ENCODE assay signal across 1 cellular context in genomic region chr17:50890675-50891516, GRCh38.
TF ChIP-seq lines count a peak whose summit lies in the region.

No MANE protein-coding gene starts in this region.

TF ChIP-seq in HepG2, 621 proteins besides CTCF, POLR2A, EP300 and RAD21 (continued from another document and continues in another):
- TF ChIP-seq HNF1A (IDR thresholded peaks at IDR 0.05; ENCODE audit: low read depth) = 0 out of 2 replicates have a peak, but pooled peaks have one; percentile 39
- TF ChIP-seq HNF1A (CRISPR knock-in tag; IDR thresholded peaks at IDR 0.05; ENCODE audit: borderline replicate concordance) = peak; percentile 71; the same call in 1 of the 2 replicates
- TF ChIP-seq IRX3 (CRISPR knock-in tag; IDR thresholded peaks at IDR 0.05; ENCODE audit: borderline replicate concordance, low read depth) = no peak
- TF ChIP-seq RXRA (CRISPR knock-in tag; IDR thresholded peaks at IDR 0.05) = peak; percentile 98
- TF ChIP-seq MTA1 (CRISPR knock-in tag; IDR thresholded peaks at IDR 0.05; ENCODE audit: borderline replicate concordance) = peak; percentile 87
- TF ChIP-seq ZNF510 (CRISPR knock-in tag; IDR thresholded peaks at IDR 0.05; ENCODE audit: low read depth) = peak; percentile 54; the same call in 1 of the 2 replicates
- no peak for TF ChIP-seq TIGD3 (CRISPR knock-in tag; IDR thresholded peaks at IDR 0.05; ENCODE audit: borderline replicate concordance)
- no peak for TF ChIP-seq GPBP1L1 (CRISPR knock-in tag; IDR thresholded peaks at IDR 0.05)
- no peak for TF ChIP-seq ZNF230 (CRISPR knock-in tag; IDR thresholded peaks at IDR 0.05)
- peak; percentile 71; the same call in 1 of the 2 replicates for TF ChIP-seq MYPOP (CRISPR knock-in tag; IDR thresholded peaks at IDR 0.05)
- peak; percentile 26; the same call in 1 of the 2 replicates for TF ChIP-seq ARID4A (CRISPR knock-in tag; IDR thresholded peaks at IDR 0.05; ENCODE audit: borderline replicate concordance)
- TF ChIP-seq ZNF3 (CRISPR knock-in tag; IDR thresholded peaks at IDR 0.05) = peak; percentile 20; the same call in 1 of the 2 replicates
- peak; percentile 74 for TF ChIP-seq MAX (IDR thresholded peaks at IDR 0.05)
- TF ChIP-seq ZNF530 (CRISPR knock-in tag; IDR thresholded peaks at IDR 0.05; ENCODE audit: low read depth) = no peak
- 0 out of 2 replicates have a peak, but pooled peaks have one; percentile 28 for TF ChIP-seq RFX3 (CRISPR knock-in tag; IDR thresholded peaks at IDR 0.05)
- TF ChIP-seq ESRRA (CRISPR knock-in tag; IDR thresholded peaks at IDR 0.05; ENCODE audit: low read depth) = peak; percentile 81
- peak; percentile 94 for TF ChIP-seq RCOR2 (CRISPR knock-in tag; IDR thresholded peaks at IDR 0.05)
- TF ChIP-seq MYC (CRISPR knock-in tag; IDR thresholded peaks at IDR 0.05; ENCODE audit: borderline replicate concordance) = peak; percentile 57; the same call in 1 of the 2 replicates
- TF ChIP-seq NCOA2 (CRISPR knock-in tag; IDR thresholded peaks at IDR 0.05) = peak; percentile 95
- no peak; the same call in 1 of the 2 replicates for TF ChIP-seq ELF4 (CRISPR knock-in tag; IDR thresholded peaks at IDR 0.05; ENCODE audit: borderline replicate concordance)
- TF ChIP-seq ZSCAN29 (CRISPR knock-in tag; conservative IDR thresholded peaks at IDR 0.05) = peak; percentile 94
- TF ChIP-seq KAT7 (CRISPR knock-in tag; IDR thresholded peaks at IDR 0.05; ENCODE audit: borderline replicate concordance) = peak; percentile 59; the same call in 1 of the 2 replicates
- peak; percentile 26; the same call in 1 of the 2 replicates for TF ChIP-seq ZNF263 (CRISPR knock-in tag; IDR thresholded peaks at IDR 0.05)
- TF ChIP-seq PITX1 (CRISPR knock-in tag; IDR thresholded peaks at IDR 0.05) = peak; percentile 99
- TF ChIP-seq KDM2A (CRISPR knock-in tag; IDR thresholded peaks at IDR 0.05; ENCODE audit: borderline replicate concordance, low read depth) = peak; percentile 70
- TF ChIP-seq SOX6 (IDR thresholded peaks at IDR 0.05) = no peak
- peak; percentile 96 for TF ChIP-seq SOX6 (CRISPR knock-in tag; IDR thresholded peaks at IDR 0.05)
- TF ChIP-seq NCOR1 (IDR thresholded peaks at IDR 0.05; ENCODE audit: borderline replicate concordance, low read length) = peak; percentile 74; the same call in 1 of the 2 replicates
- peak; percentile 80 for TF ChIP-seq FOXJ3 (CRISPR knock-in tag; IDR thresholded peaks at IDR 0.05; ENCODE audit: borderline replicate concordance)
- peak; percentile 86 for TF ChIP-seq FOXK2 (IDR thresholded peaks at IDR 0.05)
- TF ChIP-seq CREB3 (CRISPR knock-in tag; IDR thresholded peaks at IDR 0.05) = no peak
- TF ChIP-seq ZBTB10 (CRISPR knock-in tag; IDR thresholded peaks at IDR 0.05; ENCODE audit: borderline replicate concordance) = no peak
- no peak for TF ChIP-seq ZNF160 (CRISPR knock-in tag; IDR thresholded peaks at IDR 0.05)
- TF ChIP-seq KLF13 (CRISPR knock-in tag; IDR thresholded peaks at IDR 0.05) = no peak
- TF ChIP-seq ETV6 (CRISPR knock-in tag; conservative IDR thresholded peaks at IDR 0.05) = no peak; the same call in 1 of the 2 replicates
- TF ChIP-seq PLSCR1 (CRISPR knock-in tag; IDR thresholded peaks at IDR 0.05; ENCODE audit: borderline replicate concordance) = no peak
- TF ChIP-seq ZBTB44 (CRISPR knock-in tag; IDR thresholded peaks at IDR 0.05) = no peak
- TF ChIP-seq DPF2 (CRISPR knock-in tag; IDR thresholded peaks at IDR 0.05; ENCODE audit: borderline replicate concordance, low read depth) = peak; percentile 90
